Comparison of ENCODE assay signal across 1 cellular context in genomic region chr12:113467514-113468364, GRCh38.
TF ChIP-seq lines count a peak whose summit lies in the region.

No MANE protein-coding gene starts in this region.

TF ChIP-seq in HEK293, 187 proteins besides CTCF, POLR2A, EP300 and RAD21 (continued from another document):
- TF ChIP-seq ZSCAN18 (tag by site-specific recombination; IDR thresholded peaks at IDR 0.05) = no peak
- no peak for TF ChIP-seq ZNF544 (tag by site-specific recombination; IDR thresholded peaks at IDR 0.05)
- no peak for TF ChIP-seq ZNF157 (tag by site-specific recombination; IDR thresholded peaks at IDR 0.05)
